ENCODE assay signal across 28 cellular contexts in genomic region chr7:495326-495725, GRCh38. TPM values are rescaled to one million over a fixed set of nuclear protein-coding genes. Genes with fewer than 3 reads are reported as not detected.
DNase-seq lines count a peak whose midpoint lies in the region; ATAC-seq and TF ChIP-seq lines count a peak whose summit lies in the region.
"Had no signal": no experiment of that assay in that cellular context is flagged by ENCODE, and none has a peak within 500 bp of the region (broad histone marks: within the 10 kb centered on the region; RNA-seq: fewer than 3 reads in every experiment).

No MANE protein-coding gene starts in this region.

- no peak overlapping the region for H3K27ac Mint-ChIP-seq in stimulated activated memory B cell treated with anti-CD40 and anti-IgM and Interleukin-4, amounts not matched to agents 10 μg/mL and 1 μg/mL and 100 μg/mL, for 72 hours
- H3K27ac Mint-ChIP-seq: activated naive CD4-positive, alpha-beta T cell treated with anti-CD3 and anti-CD28 coated beads for 36 hours; activated T-cell treated with anti-CD3 and anti-CD28 coated beads, Interleukin-2, amount 50 U/mL, for 72 hours; B cell; naive thymus-derived CD8-positive, alpha-beta T cell; T-helper 17 cell had no signal

- 0 out of 2 replicates have a peak overlapping the region, but pooled peaks have one; percentile 30 for H3K27ac ChIP-seq in BLaER1
- H3K27ac ChIP-seq in right cardiac atrium (ENCODE audit: low read length) = no peak overlapping the region
- peak overlapping the region; percentile 19 to 49 for H3K27ac ChIP-seq in prostate gland
- H3K27ac ChIP-seq: A549, HL-60, SK-N-MC, upper lobe of left lung had no signal

- H3K9ac ChIP-seq in BLaER1 = no peak overlapping the region

- TF ChIP-seq POLR2A in prostate gland (IDR thresholded peaks at IDR 0.05) = no peak

- peak; percentile 50 for DNase-seq in SW480 (ENCODE audit: low spot score)
- DNase-seq in right cardiac atrium = peak in 2 of 3 donors; percentile 29 to 38
- no peak for DNase-seq in prostate gland (ENCODE audit: low spot score)
- no peak for DNase-seq in head of caudate nucleus
- DNase-seq in HCEC 1CT = no peak
- DNase-seq: activated CD4-positive, alpha-beta T cell treated with anti-CD3 and anti-CD28 coated beads for 48 hours; activated naive CD4-positive, alpha-beta T cell treated with anti-CD3 and anti-CD28 coated beads for 36 hours; activated T-cell treated with anti-CD3 and anti-CD28 coated beads, Interleukin-2, amount 50 U/mL, for 72 hours; amniotic stem cell; COR-L47; DMS79 treated with DMSO at 0.1 percent for 48 hours; Kasumi-1; naive thymus-derived CD8-positive, alpha-beta T cell; NCI-H1694 treated with DMSO at 0.1 percent for 48 hours; NCI-H2171; NCI-H524 treated with DMSO at 0.1 percent for 48 hours; T-helper 17 cell had no signal

- H3K9me3 ChIP-seq in BLaER1 = peaks cover 20% of the 10 kb centered on the region
- H3K9me3 ChIP-seq in right cardiac atrium (ENCODE audit: control insufficient read depth, low read length) = no peaks in the 10 kb centered on the region
- no peaks in the 10 kb centered on the region for H3K9me3 ChIP-seq in prostate gland
- H3K9me3 ChIP-seq: A549, HAP-1, pancreas, upper lobe of left lung had no signal

- H3K4me2 ChIP-seq in BLaER1 = peak overlapping the region; percentile 79
- H3K4me2 ChIP-seq: A549 had no signal

- peaks cover 13% of the 10 kb centered on the region for H3K36me3 Mint-ChIP-seq in stimulated activated memory B cell treated with anti-CD40 and anti-IgM and Interleukin-4, amounts not matched to agents 10 μg/mL and 1 μg/mL and 100 μg/mL, for 72 hours
- H3K36me3 Mint-ChIP-seq: naive thymus-derived CD8-positive, alpha-beta T cell had no signal

- no peak overlapping the region for H3K4me3 ChIP-seq in BLaER1
- H3K4me3 ChIP-seq in right cardiac atrium (ENCODE audit: low read length) = no peak overlapping the region
- H3K4me3 ChIP-seq in prostate gland = no peak overlapping the region
- H3K4me3 ChIP-seq: A549, GM12878, HAP-1, pancreas, SK-N-MC, upper lobe of left lung had no signal

- ATAC-seq in right cardiac atrium (no peak), HG03175 (IDR thresholded peaks at IDR 0.05; ENCODE audit: unreplicated experiment) (no peak)
- ATAC-seq in stimulated activated memory B cell treated with anti-CD40 and anti-IgM and Interleukin-4, amounts not matched to agents 10 μg/mL and 1 μg/mL and 100 μg/mL, for 72 hours = no peak
- ATAC-seq: A549; activated T-cell treated with anti-CD3 and anti-CD28 coated beads, Interleukin-2, amount 50 U/mL, for 72 hours; GM12878; naive thymus-derived CD8-positive, alpha-beta T cell; T-helper 17 cell had no signal

- WGBS in right cardiac atrium = 91% methylated on average over 9 of the region's 9 CpGs
- 91% methylated on average over 9 of the region's 9 CpGs for WGBS in prostate gland

- intact Hi-C loops in right cardiac atrium (cut with DNase I) = no loop called here
- intact Hi-C loops in prostate gland (cut with DNase I) = no loop called here
- intact Hi-C loops in head of caudate nucleus (cut with DNase I) = no loop called here

- H4K20me1 ChIP-seq in BLaER1 = peaks cover 20% of the 10 kb centered on the region

- no peak overlapping the region for H3K4me3 Mint-ChIP-seq in stimulated activated memory B cell treated with anti-CD40 and anti-IgM and Interleukin-4, amounts not matched to agents 10 μg/mL and 1 μg/mL and 100 μg/mL, for 72 hours
- H3K4me3 Mint-ChIP-seq: activated naive CD4-positive, alpha-beta T cell treated with anti-CD3 and anti-CD28 coated beads for 36 hours; activated T-cell treated with anti-CD3 and anti-CD28 coated beads, Interleukin-2, amount 50 U/mL, for 72 hours; B cell; naive thymus-derived CD8-positive, alpha-beta T cell; T-helper 17 cell had no signal

- no peak for TF ChIP-seq CTCF in prostate gland (IDR thresholded peaks at IDR 0.05)

- no peaks in the 10 kb centered on the region for H3K27me3 ChIP-seq in BLaER1
- H3K27me3 ChIP-seq in right cardiac atrium (ENCODE audit: control insufficient read depth, insufficient read depth) = no peaks in the 10 kb centered on the region
- H3K27me3 ChIP-seq in prostate gland (replicated peaks; ENCODE audit: insufficient read depth) = no peaks in the 10 kb centered on the region
- H3K27me3 ChIP-seq: pancreas, upper lobe of left lung had no signal

- peaks cover 8% of the 10 kb centered on the region for H3K27me3 Mint-ChIP-seq in stimulated activated memory B cell treated with anti-CD40 and anti-IgM and Interleukin-4, amounts not matched to agents 10 μg/mL and 1 μg/mL and 100 μg/mL, for 72 hours
- H3K27me3 Mint-ChIP-seq: B cell; naive thymus-derived CD8-positive, alpha-beta T cell; T-helper 17 cell had no signal

- H3K4me1 Mint-ChIP-seq in stimulated activated memory B cell treated with anti-CD40 and anti-IgM and Interleukin-4, amounts not matched to agents 10 μg/mL and 1 μg/mL and 100 μg/mL, for 72 hours = peaks cover 3% of the 10 kb centered on the region
- H3K4me1 Mint-ChIP-seq: B cell had no signal

- H3K4me1 ChIP-seq in BLaER1 (peaks cover 73% of the 10 kb centered on the region), right cardiac atrium (ENCODE audit: control insufficient read depth, insufficient read depth, low read length) (peaks cover 1% of the 10 kb centered on the region), prostate gland (replicated peaks) (no peaks in the 10 kb centered on the region)
- H3K4me1 ChIP-seq: A549, HAP-1, upper lobe of left lung had no signal

- H3K36me3 ChIP-seq in BLaER1 (no peaks in the 10 kb centered on the region), prostate gland (no peaks in the 10 kb centered on the region)
- H3K36me3 ChIP-seq: HAP-1 had no signal

- no peaks in the 10 kb centered on the region for H3K9me3 Mint-ChIP-seq in stimulated activated memory B cell treated with anti-CD40 and anti-IgM and Interleukin-4, amounts not matched to agents 10 μg/mL and 1 μg/mL and 100 μg/mL, for 72 hours
- H3K9me3 Mint-ChIP-seq: activated naive CD4-positive, alpha-beta T cell treated with anti-CD3 and anti-CD28 coated beads for 36 hours; activated T-cell treated with anti-CD3 and anti-CD28 coated beads, Interleukin-2, amount 50 U/mL, for 72 hours; naive thymus-derived CD8-positive, alpha-beta T cell had no signal

RNA-seq across cellular contexts. Expression of gene PDGFA, which starts 24.3 kb away (rescaled TPM):
- total RNA-seq in right cardiac atrium (10 to 100 TPM; 32.2 to 44.3 (median 38.4) TPM), prostate gland (10 to 100 TPM; 40.4 to 75.0 TPM)
- polyA plus RNA-seq in right cardiac atrium = 18.3 TPM
- polyA plus RNA-seq: naive thymus-derived CD8-positive, alpha-beta T cell had no signal

Comparison
In these comparisons a context has a peak if more than half of its experiments do, and no peak if none do; other contexts are left out.
1. DNase-seq: peak in SW480 (single experiment) and right cardiac atrium (2 of 3); none in prostate gland (single experiment), head of caudate nucleus (0 of 42) and HCEC 1CT (single experiment).